In genomic region chr15:75454471-75455418, GRCh38 we compare ENCODE assay signal across 1 cellular context.
A peak's percentile ranks its signal among the peaks of the same experiment; 100 is the strongest.
TF ChIP-seq lines count a peak whose summit lies in the region.

No MANE protein-coding gene starts in this region.

TF ChIP-seq in WTC11, 78 proteins besides CTCF, POLR2A, EP300 and RAD21 (continued from another document):
- TF ChIP-seq ZNF532 (CRISPR knock-in tag; IDR thresholded peaks at IDR 0.05; ENCODE audit: borderline replicate concordance) (no peak), GTF2I (CRISPR knock-in tag; conservative IDR thresholded peaks at IDR 0.05) (no peak), MAX (CRISPR knock-in tag; IDR thresholded peaks at IDR 0.05) (peak; percentile 14; the same call in 1 of the 2 replicates), FOXK1 (CRISPR knock-in tag; IDR thresholded peaks at IDR 0.05) (no peak), PRDM15 (CRISPR knock-in tag; IDR thresholded peaks at IDR 0.05) (no peak)
TF ChIP-seq in WTC11: peak in this region for 1.
